In the genomic region with DNA sequence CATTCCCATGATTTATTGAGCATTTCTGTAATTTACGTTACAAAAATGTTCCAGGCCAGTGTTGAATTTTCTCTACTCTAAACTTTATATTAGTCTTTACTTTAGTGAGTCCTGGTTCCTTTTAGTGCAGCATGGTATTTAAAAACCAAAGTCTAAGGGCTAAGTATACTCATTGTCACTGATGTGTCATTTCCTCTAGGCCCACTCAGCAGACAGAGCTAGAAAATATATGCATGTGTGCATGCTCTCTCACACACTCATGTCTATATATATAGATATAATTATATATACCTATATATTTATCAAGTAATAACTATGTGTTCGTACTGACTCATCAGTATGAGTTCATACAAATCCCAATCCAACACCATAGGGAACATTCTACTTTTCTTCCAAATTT, we compare ENCODE assay signal across 19 cellular contexts.
DNase-seq lines count a peak whose midpoint lies in the region; ATAC-seq, FAIRE-seq and TF ChIP-seq lines count a peak whose summit lies in the region.
"Had no signal": no experiment of that assay in that cellular context is flagged by ENCODE, and none has a peak within 500 bp of the region (broad histone marks: within the 10 kb centered on the region; RNA-seq: fewer than 3 reads in every experiment).

No MANE protein-coding gene starts in this region.

- H3K23ac ChIP-seq in IMR-90 (ENCODE audit: low read depth, low read length) = no peak overlapping the region

- no peak overlapping the region for H3K27ac ChIP-seq in IMR-90 (ENCODE audit: insufficient read depth, low read length)
- H3K27ac ChIP-seq in astrocyte (ENCODE audit: low read depth, low read length) = no peak overlapping the region
- no peak overlapping the region for H3K27ac ChIP-seq in uterus
- H3K27ac ChIP-seq: KMS-11, RWPE1 had no signal

- no peak overlapping the region for H3K18ac ChIP-seq in IMR-90 (ENCODE audit: low read depth, low read length)

- H3K79me2 ChIP-seq in astrocyte (ENCODE audit: insufficient read depth, low read length) = no peaks in the 10 kb centered on the region

- no peak overlapping the region for H4K91ac ChIP-seq in IMR-90 (ENCODE audit: insufficient read depth, low read depth, low read length)

- POLR2A ChIA-PET in IMR-90 (lab: Charles Lee; ENCODE audit: unreplicated experiment) = no interaction called here

- H3K27me3 ChIP-seq in IMR-90 (ENCODE audit: control insufficient read depth, insufficient read depth, low read length) = no peaks in the 10 kb centered on the region
- H3K27me3 ChIP-seq in astrocyte (ENCODE audit: insufficient read depth, low read length) = no peaks in the 10 kb centered on the region
- H3K27me3 ChIP-seq in uterus = no peaks in the 10 kb centered on the region
- H3K27me3 ChIP-seq: BE2C had no signal

- no peak overlapping the region for H3K27ac Mint-ChIP-seq in astrocyte (ENCODE audit: unreplicated experiment)
- H3K27ac Mint-ChIP-seq: CD4-positive, alpha-beta memory T cell had no signal

- H3K36me3 ChIP-seq in IMR-90 (ENCODE audit: control insufficient read depth, insufficient read depth, low read length) = no peaks in the 10 kb centered on the region
- H3K36me3 ChIP-seq in astrocyte (ENCODE audit: insufficient read depth, low read length) = no peaks in the 10 kb centered on the region
- no peaks in the 10 kb centered on the region for H3K36me3 ChIP-seq in uterus
- H3K36me3 ChIP-seq: BE2C, HAP-1 had no signal

- intact Hi-C loops in IMR-90 (cut with micrococcal nuclease) = no loop called here
- intact Hi-C loops in uterus (cut with DNase I; ENCODE audit: low total_unique reads) = no loop called here

- H3K4me1 ChIP-seq in IMR-90 (ENCODE audit: control insufficient read depth, insufficient read depth, low read length) = no peaks in the 10 kb centered on the region
- no peaks in the 10 kb centered on the region for H3K4me1 ChIP-seq in astrocyte (ENCODE audit: insufficient read depth, low read length)
- no peaks in the 10 kb centered on the region for H3K4me1 ChIP-seq in uterus
- H3K4me1 ChIP-seq: BE2C, HAP-1 had no signal

- no peak for TF ChIP-seq CTCF in IMR-90 (conservative IDR thresholded peaks at IDR 0.05; ENCODE audit: low read depth, low read length)
- TF ChIP-seq CTCF in astrocyte (IDR thresholded peaks at IDR 0.05; ENCODE audit: insufficient read depth, low read depth, low read length) = no peak
- TF ChIP-seq CTCF in fibroblast of the aortic adventitia (IDR thresholded peaks at IDR 0.05; ENCODE audit: insufficient read depth, low read length) = no peak
- TF ChIP-seq CTCF in uterus (IDR thresholded peaks at IDR 0.05) = no peak

- CTCF ChIA-PET in IMR-90 (lab: Yijun Ruan, JAX) = no interaction called here

- dilution Hi-C loops in IMR-90 (cut with HindIII; ENCODE audit: low sequenced_read_pairs, unreplicated experiment) = no loop called here

- BruUV-seq in IMR-90 (replicated peaks; lab: Mats Ljungman, UMichigan) = no TSS peak

- H3K9me3 ChIP-seq in IMR-90 (ENCODE audit: control insufficient read depth, insufficient read depth, low read length) = no peaks in the 10 kb centered on the region
- no peaks in the 10 kb centered on the region for H3K9me3 ChIP-seq in astrocyte (ENCODE audit: insufficient read depth, low read depth, low read length)
- no peaks in the 10 kb centered on the region for H3K9me3 ChIP-seq in uterus
- H3K9me3 ChIP-seq: BE2C, HAP-1 had no signal

- no peak overlapping the region for H2BK5ac ChIP-seq in IMR-90 (ENCODE audit: low read depth, low read length, poor library complexity, severe bottlenecking)

- no peak for ATAC-seq in IMR-90 (ENCODE audit: low read depth)
- no peak for ATAC-seq in HG03571 (IDR thresholded peaks at IDR 0.05; ENCODE audit: unreplicated experiment)
- ATAC-seq in HG03095 (IDR thresholded peaks at IDR 0.05; ENCODE audit: unreplicated experiment) = no peak

- H3K56ac ChIP-seq in IMR-90 (ENCODE audit: extremely low read depth, insufficient read depth, low read length) = no peak overlapping the region

- DNase-seq in EH (ENCODE audit: low read depth) (peak; percentile 33), IMR-90 (peak; percentile 72), astrocyte (ENCODE audit: low read depth) (peak; percentile 0), fibroblast of the aortic adventitia (ENCODE audit: low read depth) (peak; percentile 2), DMS53 (lab: John Stamatoyannopoulos, UW) (no peak), uterus (no peak)
- DNase-seq: BE2C; CD4-positive, alpha-beta memory T cell; NCI-H1048; NCI-H1436; NCI-H1930; NCI-H345; NCI-H524 treated with DMSO at 0.1 percent for 48 hours had no signal

- H2AFZ ChIP-seq in IMR-90 (replicated peaks; ENCODE audit: low read length, poor library complexity) (no peak overlapping the region), astrocyte (ENCODE audit: low read depth, low read length) (no peak overlapping the region)

- no peak overlapping the region for H3K4ac ChIP-seq in IMR-90 (ENCODE audit: low read depth, low read length)

- H4K8ac ChIP-seq in IMR-90 (ENCODE audit: low read depth in 2 of 2, low read length in 2 of 2) = no peak overlapping the region

- H3K4me3 ChIP-seq in IMR-90 (ENCODE audit: insufficient read depth, low read depth, low read length) (no peak overlapping the region), astrocyte (ENCODE audit: insufficient read depth, low read depth, low read length) (no peak overlapping the region), fibroblast of the aortic adventitia (ENCODE audit: low read depth, low read length) (no peak overlapping the region), uterus (no peak overlapping the region)
- H3K4me3 ChIP-seq: HAP-1 had no signal

- no peak overlapping the region for H2BK20ac ChIP-seq in IMR-90 (ENCODE audit: low read depth, low read length)

- no peak for TF ChIP-seq RAD21 in IMR-90 (IDR thresholded peaks at IDR 0.05; ENCODE audit: low read length)

- H3K14ac ChIP-seq in IMR-90 (replicated peaks; ENCODE audit: low read depth, low read length) = no peak overlapping the region

- H3K4me2 ChIP-seq in IMR-90 (ENCODE audit: low read depth, low read length) (no peak overlapping the region), astrocyte (ENCODE audit: low read length) (no peak overlapping the region)
- H3K4me2 ChIP-seq: KMS-11 had no signal

- H3K9ac ChIP-seq in IMR-90 (ENCODE audit: low read depth, low read length) (no peak overlapping the region), astrocyte (ENCODE audit: low read length) (no peak overlapping the region)
- H3K9ac ChIP-seq: KMS-11 had no signal

- in situ Hi-C loops in IMR-90 (cut with MboI; ENCODE audit: low sequenced_read_pairs) = no loop called here

- no peaks in the 10 kb centered on the region for H3K27me3 Mint-ChIP-seq in astrocyte (ENCODE audit: low read depth, unreplicated experiment)
- H3K27me3 Mint-ChIP-seq: CD4-positive, alpha-beta memory T cell had no signal

- no CpG with 5 or more reads among the region's 2 CpGs for WGBS in IMR-90 (ENCODE audit: extremely low coverage in 2 of 2, insufficient read length in 1 of 2), 2 experiments

- H3K4me3 Mint-ChIP-seq in astrocyte (ENCODE audit: unreplicated experiment) = no peak overlapping the region
- H3K4me3 Mint-ChIP-seq: CD4-positive, alpha-beta memory T cell had no signal

- H3K36me3 Mint-ChIP-seq in astrocyte (ENCODE audit: low read depth, unreplicated experiment) = no peaks in the 10 kb centered on the region
- H3K36me3 Mint-ChIP-seq: CD4-positive, alpha-beta memory T cell had no signal

- no peak for TF ChIP-seq POLR2A in IMR-90 (IDR thresholded peaks at IDR 0.05; ENCODE audit: low read depth, low read length)
- TF ChIP-seq POLR2A in uterus (IDR thresholded peaks at IDR 0.05) = no peak

- no peaks in the 10 kb centered on the region for H3K4me1 Mint-ChIP-seq in astrocyte (ENCODE audit: low read depth, unreplicated experiment)
- H3K4me1 Mint-ChIP-seq: CD4-positive, alpha-beta memory T cell had no signal

- no peaks in the 10 kb centered on the region for H3K79me1 ChIP-seq in IMR-90 (ENCODE audit: low read depth in 1 of 2, low read length in 2 of 2)

- H3K9me3 Mint-ChIP-seq in astrocyte (ENCODE audit: unreplicated experiment) = no peaks in the 10 kb centered on the region

- H2AK5ac ChIP-seq in IMR-90 (ENCODE audit: low read depth, low read length) = no peak overlapping the region

- no peak overlapping the region for H4K5ac ChIP-seq in IMR-90 (ENCODE audit: low read depth, low read length)

- FAIRE-seq in astrocyte (lab: Jason Lieb, UNC) = no peak
- FAIRE-seq: A204.1 had no signal

- no peak overlapping the region for H2BK15ac ChIP-seq in IMR-90 (ENCODE audit: low read depth, low read length)

- H3K9me1 ChIP-seq in IMR-90 (ENCODE audit: insufficient read depth, low read length) = no peaks in the 10 kb centered on the region; the same call in 1 of the 2 replicates

- no peak overlapping the region for H2BK120ac ChIP-seq in IMR-90 (ENCODE audit: low read depth, low read length)

- no peak overlapping the region for H2AK9ac ChIP-seq in IMR-90 (replicated peaks; ENCODE audit: low read depth, low read length, poor library complexity)

- H4K20me1 ChIP-seq in IMR-90 (ENCODE audit: insufficient read depth, low read length) (no peaks in the 10 kb centered on the region), astrocyte (ENCODE audit: insufficient read depth, low read length) (no peaks in the 10 kb centered on the region)

TF ChIP-seq in IMR-90, 13 proteins besides CTCF, POLR2A, EP300 and RAD21:
- TF ChIP-seq MAFK (IDR thresholded peaks at IDR 0.05; ENCODE audit: low read depth, low read length) (no peak), RFX5 (IDR thresholded peaks at IDR 0.05; ENCODE audit: low read depth, low read length) (no peak), MXI1 (IDR thresholded peaks at IDR 0.05; ENCODE audit: borderline replicate concordance, low read depth, low read length) (no peak), MAZ (IDR thresholded peaks at IDR 0.05; ENCODE audit: borderline replicate concordance, low read depth, low read length) (no peak), CEBPB (IDR thresholded peaks at IDR 0.05; ENCODE audit: low read depth, low read length) (no peak), RCOR1 (IDR thresholded peaks at IDR 0.05; ENCODE audit: insufficient replicate concordance, low read length) (no peak), FOS (IDR thresholded peaks at IDR 0.05; ENCODE audit: low read depth, low read length) (no peak), NFE2L2 (IDR thresholded peaks at IDR 0.05; ENCODE audit: low read depth, low read length) (no peak)
- TF ChIP-seq, protein P1, sequence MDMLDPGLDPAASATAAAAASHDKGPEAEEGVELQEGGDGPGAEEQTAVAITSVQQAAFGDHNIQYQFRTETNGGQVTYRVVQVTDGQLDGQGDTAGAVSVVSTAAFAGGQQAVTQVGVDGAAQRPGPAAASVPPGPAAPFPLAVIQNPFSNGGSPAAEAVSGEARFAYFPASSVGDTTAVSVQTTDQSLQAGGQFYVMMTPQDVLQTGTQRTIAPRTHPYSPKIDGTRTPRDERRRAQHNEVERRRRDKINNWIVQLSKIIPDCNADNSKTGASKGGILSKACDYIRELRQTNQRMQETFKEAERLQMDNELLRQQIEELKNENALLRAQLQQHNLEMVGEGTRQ (IDR thresholded peaks at IDR 0.05; ENCODE audit: low read depth, low read length) = no peak

Comparison
In these comparisons a context has a peak if more than half of its experiments do, and no peak if none do; other contexts are left out.
1. DNase-seq: peak in EH (single experiment), IMR-90 (single experiment), astrocyte (single experiment) and fibroblast of the aortic adventitia (single experiment); none in DMS53 (single experiment) and uterus (0 of 2).